In the genomic region with DNA sequence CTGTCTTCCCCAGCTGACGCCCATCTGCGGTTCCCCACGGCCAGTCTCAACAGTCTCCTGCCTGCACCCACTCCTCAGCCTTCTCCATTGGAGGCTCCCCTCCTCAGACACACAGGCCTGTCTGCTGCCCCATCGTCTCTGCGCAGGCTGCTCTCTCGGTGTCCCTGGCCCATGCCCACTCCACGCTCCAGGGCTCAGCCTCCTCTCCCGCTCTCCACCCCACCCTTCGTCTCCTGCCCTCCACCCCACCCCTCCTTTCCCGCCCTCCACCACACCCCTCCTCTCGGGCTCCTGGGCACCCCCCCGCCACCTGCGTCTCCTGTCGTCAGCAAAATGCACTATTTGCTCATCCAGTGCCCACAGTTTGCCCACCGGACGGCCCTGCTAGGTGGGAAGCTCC, we compare ENCODE assay signal across 18 cellular contexts.
"Had no signal": no experiment of that assay in that cellular context is flagged by ENCODE, and none has a peak within 500 bp of the region (broad histone marks: within the 10 kb centered on the region; RNA-seq: fewer than 3 reads in every experiment).

No MANE protein-coding gene starts in this region.

- H2AFZ ChIP-seq: hepatocyte had no signal

- DNase-seq: cortex of kidney, dorsolateral prefrontal cortex, foreskin melanocyte, head of caudate nucleus, kidney, left cardiac atrium, left ventricle myocardium inferior, lower lobe of right lung, mesenchymal stem cell, midbrain, posterior cingulate gyrus, sigmoid colon had no signal

- H3K4me1 ChIP-seq: left ventricle myocardium inferior, lower lobe of right lung, right atrium auricular region, sigmoid colon, tibial nerve had no signal

- H3K4me3 Mint-ChIP-seq: natural killer cell treated with Interleukin-12 subunit alpha and Interleukin-12 subunit beta and Interleukin-15 and Interleukin-18, amount 100 ng/mL, for 72 hours had no signal

- H3K27me3 ChIP-seq: hepatocyte, right atrium auricular region, sigmoid colon, tibial nerve had no signal

- H3K4me2 ChIP-seq: hepatocyte had no signal

- H3K27ac ChIP-seq: dorsolateral prefrontal cortex, hepatocyte, left ventricle myocardium inferior, lower lobe of right lung, neutrophil, right atrium auricular region, sigmoid colon, skin epidermis, tibial nerve had no signal

- H3K36me3 ChIP-seq: left ventricle myocardium inferior, lower lobe of right lung, neutrophil, right atrium auricular region, sigmoid colon, tibial nerve had no signal

- H3K9me3 Mint-ChIP-seq: natural killer cell treated with Interleukin-12 subunit alpha and Interleukin-12 subunit beta and Interleukin-15 and Interleukin-18, amount 100 ng/mL, for 72 hours had no signal

- H3K9me3 ChIP-seq: left ventricle myocardium inferior, lower lobe of right lung, neutrophil, right atrium auricular region, sigmoid colon, tibial nerve had no signal

- H3K4me3 ChIP-seq: dorsolateral prefrontal cortex, hepatocyte, left ventricle myocardium inferior, lower lobe of right lung, right atrium auricular region, sigmoid colon, skin epidermis, tibial nerve had no signal

- H3K79me2 ChIP-seq: hepatocyte had no signal

- ATAC-seq: left cardiac atrium had no signal
